ENCODE assay signal across 8 cellular contexts in genomic region chr16:89357460-89357859, GRCh38.
DNase-seq lines count a peak whose midpoint lies in the region; ATAC-seq and TF ChIP-seq lines count a peak whose summit lies in the region.

No MANE protein-coding gene starts in this region.

- POLR2A ChIA-PET in naive thymus-derived CD4-positive, alpha-beta T cell (lab: Charles Lee), result interaction anchor here (1.1 kb wide), 1 partner anchor 22 kb away, joined by 3 read pairs; no protein-coding TSS in a partner anchor

- peak overlapping the region; percentile 27 for H3K27ac ChIP-seq in naive thymus-derived CD4-positive, alpha-beta T cell (ENCODE audit: low read depth, low read length)
- no peak overlapping the region for H3K27ac ChIP-seq in esophagus muscularis mucosa (replicated peaks in 1 of 4)

- peak; percentile 24 for ATAC-seq in naive thymus-derived CD4-positive, alpha-beta T cell
- ATAC-seq in GM19324 (IDR thresholded peaks at IDR 0.05; ENCODE audit: low FRiP score, unreplicated experiment) (no peak), GM21381 (IDR thresholded peaks at IDR 0.05; ENCODE audit: unreplicated experiment) (no peak)

- no peaks in the 10 kb centered on the region for H3K27me3 ChIP-seq in naive thymus-derived CD4-positive, alpha-beta T cell (ENCODE audit: control insufficient read depth in 2 of 2, insufficient read depth in 2 of 2, low read length in 2 of 2)
- no peaks in the 10 kb centered on the region for H3K27me3 ChIP-seq in esophagus muscularis mucosa

- H3K36me3 ChIP-seq in naive thymus-derived CD4-positive, alpha-beta T cell (ENCODE audit: control insufficient read depth in 2 of 3, insufficient read depth in 3 of 3, low read length in 3 of 3), result peaks cover 0 to 2% (median 0%) of the 10 kb centered on the region in 3 experiments
- H3K36me3 ChIP-seq in esophagus muscularis mucosa, result peaks cover 0 to 2% (median 0%) of the 10 kb centered on the region in 4 donors

- intact Hi-C loops in CD14-positive monocyte (cut with micrococcal nuclease), result loop anchor here in 1 of 2 donors (5.0 kb wide), 1 partner anchor 130 kb away; no protein-coding TSS in a partner anchor
- intact Hi-C loops in naive thymus-derived CD4-positive, alpha-beta T cell (cut with micrococcal nuclease), result no loop called here
- intact Hi-C loops in esophagus muscularis mucosa (cut with DNase I), result no loop called here

- no peaks in the 10 kb centered on the region for H3K9me3 Mint-ChIP-seq in CD14-positive monocyte
- H3K9me3 Mint-ChIP-seq in brain, result no peaks in the 10 kb centered on the region
- H3K9me3 Mint-ChIP-seq in naive thymus-derived CD4-positive, alpha-beta T cell, result no peaks in the 10 kb centered on the region

- peaks cover 74 to 78% of the 10 kb centered on the region in 2 donors for H3K4me1 ChIP-seq in naive thymus-derived CD4-positive, alpha-beta T cell (ENCODE audit: control insufficient read depth in 2 of 2, insufficient read depth in 2 of 2, low read length in 2 of 2)
- peaks cover 75 to 99% (median 89%) of the 10 kb centered on the region in 4 donors for H3K4me1 ChIP-seq in esophagus muscularis mucosa

- no peaks in the 10 kb centered on the region for H3K9me3 ChIP-seq in naive thymus-derived CD4-positive, alpha-beta T cell (ENCODE audit: control insufficient read depth in 2 of 3, low read length in 3 of 3)
- H3K9me3 ChIP-seq in esophagus muscularis mucosa, result no peaks in the 10 kb centered on the region

- peak overlapping the region; percentile 69 to 84 for H3K4me3 Mint-ChIP-seq in CD14-positive monocyte
- peak overlapping the region; percentile 51 to 69 (median 58) for H3K4me3 Mint-ChIP-seq in brain
- peak overlapping the region; percentile 54 to 86 (median 80) for H3K4me3 Mint-ChIP-seq in naive thymus-derived CD4-positive, alpha-beta T cell

- CTCF ChIA-PET in naive thymus-derived CD4-positive, alpha-beta T cell (lab: Charles Lee), result interaction anchor here (0.6 kb wide), 1 partner anchor 113 kb away, joined by 3 read pairs; no protein-coding TSS in a partner anchor

- DNase-seq in CD14-positive monocyte (ENCODE audit: low spot score) (peak; percentile 78), NAMALWA (ENCODE audit: low spot score) (peak; percentile 80), esophagus muscularis mucosa (ENCODE audit: extremely low spot score) (no peak)
- DNase-seq in naive thymus-derived CD4-positive, alpha-beta T cell, result no peak
- no peak for DNase-seq in stimulated activated CD4-positive, alpha-beta T cell treated with anti-CD3 and anti-CD28 coated beads, Interleukin-2, amount 100 ng/mL, for 24 hours

- H3K27ac Mint-ChIP-seq in CD14-positive monocyte (peak overlapping the region; percentile 90 to 97 (median 93)), brain (peak overlapping the region; percentile 85 to 97 (median 89))
- peak overlapping the region; percentile 34 to 89 (median 58) for H3K27ac Mint-ChIP-seq in naive thymus-derived CD4-positive, alpha-beta T cell

- H3K27me3 Mint-ChIP-seq in CD14-positive monocyte (ENCODE audit: low read depth in 3 of 3) (peaks cover 0 to 6% (median 0%) of the 10 kb centered on the region in 3 donors), brain (peaks cover 2% of the 10 kb centered on the region)
- H3K27me3 Mint-ChIP-seq in naive thymus-derived CD4-positive, alpha-beta T cell, result no peaks in the 10 kb centered on the region

- H3K4me3 ChIP-seq in naive thymus-derived CD4-positive, alpha-beta T cell (ENCODE audit: low read length), result no peak overlapping the region
- no peak overlapping the region for H3K4me3 ChIP-seq in esophagus muscularis mucosa

- peaks cover 83% of the 10 kb centered on the region for H3K4me1 Mint-ChIP-seq in CD14-positive monocyte
- peaks cover 100% of the 10 kb centered on the region for H3K4me1 Mint-ChIP-seq in brain
- H3K4me1 Mint-ChIP-seq in naive thymus-derived CD4-positive, alpha-beta T cell, result peaks cover 84 to 98% (median 94%) of the 10 kb centered on the region in 7 donors

- WGBS in esophagus muscularis mucosa, result 35% methylated on average over 8 of the region's 12 CpGs

- TF ChIP-seq CTCF in CD14-positive monocyte (IDR thresholded peaks at IDR 0.05), result peak; percentile 11
- no peak for TF ChIP-seq CTCF in brain (conservative IDR thresholded peaks at IDR 0.05)
- TF ChIP-seq CTCF in esophagus muscularis mucosa (IDR thresholded peaks at IDR 0.05), result no peak

- TF ChIP-seq POLR2A in esophagus muscularis mucosa (IDR thresholded peaks at IDR 0.05; ENCODE audit: low read depth), result no peak

- peaks cover 29 to 46% of the 10 kb centered on the region in 2 donors for H3K36me3 Mint-ChIP-seq in CD14-positive monocyte
- H3K36me3 Mint-ChIP-seq in brain, result peaks cover 29% of the 10 kb centered on the region
- peaks cover 0 to 11% (median 5%) of the 10 kb centered on the region in 5 donors for H3K36me3 Mint-ChIP-seq in naive thymus-derived CD4-positive, alpha-beta T cell

- TF ChIP-seq EP300 in esophagus muscularis mucosa (IDR thresholded peaks at IDR 0.05), result no peak

Comparison
In these comparisons a context has a peak if more than half of its experiments do, and no peak if none do; other contexts are left out.
1. DNase-seq: peak in CD14-positive monocyte (single experiment) and NAMALWA (single experiment); none in naive thymus-derived CD4-positive, alpha-beta T cell (0 of 9), esophagus muscularis mucosa (single experiment) and stimulated activated CD4-positive, alpha-beta T cell treated with anti-CD3 and anti-CD28 coated beads, Interleukin-2, amount 100 ng/mL, for 24 hours (0 of 2).
2. Peak in every context shown above with its lines, with median percentiles within 50 percentile points of each other: H3K27ac Mint-ChIP-seq and H3K4me3 Mint-ChIP-seq.